ENCODE assay signal across 8 cellular contexts in the genomic region with DNA sequence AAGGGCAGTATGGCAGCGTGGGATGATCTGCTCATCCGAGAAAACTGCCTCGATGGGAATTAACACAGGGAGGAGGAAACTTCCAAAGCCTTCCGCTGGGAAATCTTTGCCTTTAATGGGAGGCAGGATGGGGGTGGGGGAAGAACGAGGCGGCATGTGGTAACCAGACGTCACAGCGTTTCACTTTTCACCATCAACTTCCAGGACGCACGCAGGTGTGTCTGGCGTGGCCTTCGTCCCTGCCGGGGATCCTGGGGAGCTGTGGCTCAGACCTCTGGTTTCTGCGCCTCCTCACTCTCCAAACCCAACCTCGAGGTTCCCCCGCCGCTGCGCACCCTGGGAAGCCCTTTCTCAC.
A peak's percentile ranks its signal among the peaks of the same experiment; 100 is the strongest.
DNase-seq lines count a peak whose midpoint lies in the region; ATAC-seq and TF ChIP-seq lines count a peak whose summit lies in the region.

No MANE protein-coding gene starts in this region.

- peak overlapping the region; percentile 49 for H3K4me3 ChIP-seq in SU-DHL-6 (ENCODE audit: insufficient read depth, low read length, poor library complexity, severe bottlenecking)
- peak overlapping the region; percentile 77 for H3K4me3 ChIP-seq in rectal smooth muscle tissue (ENCODE audit: low read length)

- peaks cover 4% of the 10 kb centered on the region for H3K4me1 ChIP-seq in rectal smooth muscle tissue (ENCODE audit: control insufficient read depth, insufficient read depth, low read length)

- H3K9me2 ChIP-seq in SU-DHL-6 (replicated peaks; ENCODE audit: insufficient read depth, low read length) = no peaks in the 10 kb centered on the region

- no peaks in the 10 kb centered on the region for H3K27me3 ChIP-seq in SU-DHL-6 (ENCODE audit: low read length)
- no peaks in the 10 kb centered on the region for H3K27me3 ChIP-seq in rectal smooth muscle tissue (ENCODE audit: control insufficient read depth, insufficient read depth, low read length)

- H3K27ac ChIP-seq in SU-DHL-6 (ENCODE audit: low read depth, low read length) (no peak overlapping the region), rectal smooth muscle tissue (ENCODE audit: low read depth, low read length) (no peak overlapping the region)

- H3K36me3 ChIP-seq in SU-DHL-6 (ENCODE audit: low read length) (no peaks in the 10 kb centered on the region), rectal smooth muscle tissue (ENCODE audit: control insufficient read depth, insufficient read depth, low read length) (no peaks in the 10 kb centered on the region)

- peak overlapping the region; percentile 36; the same call in 1 of the 2 replicates for H3K9ac ChIP-seq in SU-DHL-6 (ENCODE audit: low read length)
- no peak overlapping the region for H3K9ac ChIP-seq in rectal smooth muscle tissue (ENCODE audit: low read length)

- peak overlapping the region; percentile 20 for H2AFZ ChIP-seq in SU-DHL-6 (ENCODE audit: low read depth, low read length, severe bottlenecking)

- H3K9me3 ChIP-seq in SU-DHL-6 (ENCODE audit: insufficient read depth, low read length) = no peaks in the 10 kb centered on the region

- no peak for TF ChIP-seq CTCF in SU-DHL-6 (IDR thresholded peaks at IDR 0.05; ENCODE audit: insufficient read depth, low read length, poor library complexity, severe bottlenecking)

- H4K20me1 ChIP-seq in SU-DHL-6 (ENCODE audit: low read depth, low read length) = no peaks in the 10 kb centered on the region

- peak overlapping the region; percentile 61 for H3K4me2 ChIP-seq in SU-DHL-6 (ENCODE audit: low read depth, low read length, poor library complexity, severe bottlenecking)

- DNase-seq in germinal center (ENCODE audit: low spot score) (peak; percentile 31), AG20443 (ENCODE audit: low spot score) (no peak)
- no peak for DNase-seq in activated CD8-positive, alpha-beta memory T cell treated with anti-CD3 and anti-CD28 coated beads for 24 hours
- DNase-seq in stimulated activated CD4-positive, alpha-beta T cell treated with anti-CD3 and anti-CD28 coated beads, Interleukin-1b, Interleukin-23, amount 100 ng/mL, for 48 hours = no peak

- H3F3A ChIP-seq in SU-DHL-6 (ENCODE audit: insufficient read depth) = no peaks in the 10 kb centered on the region

- peak; percentile 13 for ATAC-seq in GM18502 (IDR thresholded peaks at IDR 0.05; ENCODE audit: poor library complexity, unreplicated experiment)
- ATAC-seq in HG02763 (IDR thresholded peaks at IDR 0.05; ENCODE audit: unreplicated experiment) = peak; percentile 15

- no peaks in the 10 kb centered on the region for H3K79me2 ChIP-seq in SU-DHL-6 (ENCODE audit: insufficient read depth, low read length)
